In genomic region chr4:185992585-185992984, GRCh38 we compare ENCODE assay signal across 25 cellular contexts.
"Had no signal": no experiment of that assay in that cellular context is flagged by ENCODE, and none has a peak within 500 bp of the region (broad histone marks: within the 10 kb centered on the region; RNA-seq: fewer than 3 reads in every experiment).

No MANE protein-coding gene starts in this region.

- H3K27ac Mint-ChIP-seq: naive thymus-derived CD8-positive, alpha-beta T cell; nephron; progenitor cell of endocrine pancreas; stimulated activated naive B cell treated with anti-CD40 and anti-IgM and Interleukin-4, amounts not matched to agents 10 μg/mL and 1 μg/mL and 100 μg/mL, for 72 hours had no signal

- H3K36me3 Mint-ChIP-seq: naive thymus-derived CD8-positive, alpha-beta T cell; stimulated activated naive B cell treated with anti-CD40 and anti-IgM and Interleukin-4, amounts not matched to agents 10 μg/mL and 1 μg/mL and 100 μg/mL, for 72 hours had no signal

- H3K9me3 Mint-ChIP-seq: stimulated activated naive B cell treated with anti-CD40 and anti-IgM and Interleukin-4, amounts not matched to agents 10 μg/mL and 1 μg/mL and 100 μg/mL, for 72 hours had no signal

- H3K4me2 ChIP-seq: hepatocyte had no signal

- H3K79me2 ChIP-seq: hepatocyte had no signal

- H3K4me3 Mint-ChIP-seq: naive thymus-derived CD8-positive, alpha-beta T cell; nephron; neural crest cell; stimulated activated naive B cell treated with anti-CD40 and anti-IgM and Interleukin-4, amounts not matched to agents 10 μg/mL and 1 μg/mL and 100 μg/mL, for 72 hours had no signal

- H3K4me1 Mint-ChIP-seq: naive thymus-derived CD8-positive, alpha-beta T cell; nephron; neural crest cell; stimulated activated naive B cell treated with anti-CD40 and anti-IgM and Interleukin-4, amounts not matched to agents 10 μg/mL and 1 μg/mL and 100 μg/mL, for 72 hours had no signal

- H2AFZ ChIP-seq: hepatocyte had no signal

- ATAC-seq: heart right ventricle; left lobe of liver; naive thymus-derived CD8-positive, alpha-beta T cell; right cardiac atrium; sciatic nerve; stimulated activated naive B cell treated with anti-CD40 and anti-IgM and Interleukin-4, amounts not matched to agents 10 μg/mL and 1 μg/mL and 100 μg/mL, for 72 hours; stimulated activated naive CD8-positive, alpha-beta T cell treated with anti-CD3 and anti-CD28 coated beads, Interleukin-15, Interleukin-2, amounts not matched to agents 100 U/mL and 50 U/mL, for 24 hours had no signal

- H3K36me3 ChIP-seq: heart right ventricle, neutrophil, stomach, tibial artery, upper lobe of right lung had no signal

- DNase-seq: heart right ventricle; left cardiac atrium; naive thymus-derived CD8-positive, alpha-beta T cell; occipital lobe; right cardiac atrium; stimulated activated CD4-positive, alpha-beta T cell treated with anti-CD3 and anti-CD28 coated beads, Interleukin-12 subunit alpha, Interleukin-12 subunit beta, amount 100 ng/mL, for 4 hours; stimulated activated CD4-positive, alpha-beta T cell treated with anti-CD3 and anti-CD28 coated beads, Interleukin-15, amount 100 ng/mL, for 24 hours; stimulated activated CD4-positive, alpha-beta T cell treated with anti-CD3 and anti-CD28 coated beads, Interleukin-2, amount 100 ng/mL, for 24 hours; stimulated activated CD4-positive, alpha-beta T cell treated with anti-CD3 and anti-CD28 coated beads, Interleukin-4, amount 100 ng/mL, for 1 hour; stimulated activated naive B cell treated with anti-CD40 and anti-IgM and Interleukin-4, amounts not matched to agents 10 μg/mL and 1 μg/mL and 100 μg/mL, for 72 hours; stimulated activated naive CD8-positive, alpha-beta T cell treated with anti-CD3 and anti-CD28 coated beads, Interleukin-15, Interleukin-2, amounts not matched to agents 100 U/mL and 50 U/mL, for 24 hours; stomach; testis; tibial artery; trophoblast cell; upper lobe of right lung had no signal

- H3K27ac ChIP-seq: heart right ventricle, hepatocyte, neutrophil, skin epidermis, stomach, testis, upper lobe of right lung had no signal

- H3K27me3 ChIP-seq: heart right ventricle, hepatocyte, neutrophil, stomach, testis, tibial artery, upper lobe of right lung had no signal

- H3K4me3 ChIP-seq: heart right ventricle, hepatocyte, lung, skin epidermis, stomach, testis, tibial artery, upper lobe of right lung had no signal

- H3K4me1 ChIP-seq: testis, upper lobe of right lung had no signal

- H3K9me3 ChIP-seq: heart right ventricle, neutrophil, stomach, testis, tibial artery, upper lobe of right lung had no signal
